Comparison of ENCODE assay signal across 18 cellular contexts in genomic region chr17:77727216-77727615, GRCh38.
DNase-seq lines count a peak whose midpoint lies in the region; ATAC-seq and TF ChIP-seq lines count a peak whose summit lies in the region.
"Had no signal": no experiment of that assay in that cellular context is flagged by ENCODE, and none has a peak within 500 bp of the region (broad histone marks: within the 10 kb centered on the region; RNA-seq: fewer than 3 reads in every experiment).

No MANE protein-coding gene starts in this region.

- no peak for ATAC-seq in left lobe of liver
- ATAC-seq in GM21717 (IDR thresholded peaks at IDR 0.05; ENCODE audit: unreplicated experiment), result no peak
- ATAC-seq: activated T-helper 17 cell treated with anti-CD3 and anti-CD28 coated beads, Interleukin-2, amount 50 U/mL, for 72 hours had no signal

- peaks cover 65% of the 10 kb centered on the region for H3K4me1 Mint-ChIP-seq in brain

- H3K9me3 Mint-ChIP-seq in brain, result peaks cover 19 to 34% (median 26%) of the 10 kb centered on the region in 5 experiments
- H3K9me3 Mint-ChIP-seq: activated T-helper 17 cell treated with anti-CD3 and anti-CD28 coated beads, Interleukin-2, amount 50 U/mL, for 72 hours; stimulated activated naive CD8-positive, alpha-beta T cell treated with anti-CD3 and anti-CD28 coated beads, Interleukin-15, Interleukin-2, amounts not matched to agents 100 ng/mL and 50 ng/mL, for 24 hours had no signal

- peak overlapping the region in 1 of 5 experiments; percentile 66 for H3K4me3 Mint-ChIP-seq in brain
- H3K4me3 Mint-ChIP-seq: activated T-helper 17 cell treated with anti-CD3 and anti-CD28 coated beads, Interleukin-2, amount 50 U/mL, for 72 hours; stimulated activated naive CD8-positive, alpha-beta T cell treated with anti-CD3 and anti-CD28 coated beads, Interleukin-15, Interleukin-2, amounts not matched to agents 100 ng/mL and 50 ng/mL, for 24 hours had no signal

- DNase-seq in activated effector memory CD4-positive, alpha-beta T cell treated with anti-CD3 and anti-CD28 coated beads, Interleukin-2, amount 50 U/mL, for 16 hours, result peak; percentile 19
- DNase-seq in activated effector memory CD4-positive, alpha-beta T cell treated with Interleukin-2 at 50 U/mL for 16 hours, result no peak
- DNase-seq in left lobe of liver (ENCODE audit: low spot score) (peak; percentile 21), putamen (ENCODE audit: low spot score) (no peak), NCI-H187 (lab: John Stamatoyannopoulos, UW) (no peak)
- DNase-seq: ACHN; CD4-positive, alpha-beta memory T cell; cortex of kidney; DMS79 treated with DMSO at 0.1 percent for 48 hours; erythroblast; kidney glomerular epithelial cell; NCI-H1930; NCI-H510A treated with DMSO at 0.1 percent for 48 hours had no signal

- TF ChIP-seq CTCF in brain (conservative IDR thresholded peaks at IDR 0.05), result no peak

- no peaks in the 10 kb centered on the region for H3K27me3 Mint-ChIP-seq in brain
- H3K27me3 Mint-ChIP-seq: activated T-helper 17 cell treated with anti-CD3 and anti-CD28 coated beads, Interleukin-2, amount 50 U/mL, for 72 hours; stimulated activated naive CD8-positive, alpha-beta T cell treated with anti-CD3 and anti-CD28 coated beads, Interleukin-15, Interleukin-2, amounts not matched to agents 100 ng/mL and 50 ng/mL, for 24 hours had no signal

- H3K27ac ChIP-seq in temporal lobe (ENCODE audit: low read depth, low read length), result peak overlapping the region; percentile 51

- peak overlapping the region in 3 of 5 experiments; percentile 85 to 96 (median 90) for H3K27ac Mint-ChIP-seq in brain
- H3K27ac Mint-ChIP-seq: activated T-helper 17 cell treated with anti-CD3 and anti-CD28 coated beads, Interleukin-2, amount 50 U/mL, for 72 hours; stimulated activated naive CD8-positive, alpha-beta T cell treated with anti-CD3 and anti-CD28 coated beads, Interleukin-15, Interleukin-2, amounts not matched to agents 100 ng/mL and 50 ng/mL, for 24 hours had no signal

- H3K36me3 Mint-ChIP-seq in brain, result peaks cover 11% of the 10 kb centered on the region
- H3K36me3 Mint-ChIP-seq: CD4-positive, alpha-beta memory T cell had no signal

Comparison
In these comparisons a context has a peak if more than half of its experiments do, and no peak if none do; other contexts are left out.
1. DNase-seq: peak in activated effector memory CD4-positive, alpha-beta T cell treated with anti-CD3 and anti-CD28 coated beads, Interleukin-2, amount 50 U/mL, for 16 hours (single experiment) and left lobe of liver (single experiment); none in activated effector memory CD4-positive, alpha-beta T cell treated with Interleukin-2 at 50 U/mL for 16 hours (single experiment), putamen (single experiment) and NCI-H187 (0 of 2).